Comparison of ENCODE assay signal across 12 cellular contexts in the genomic region with DNA sequence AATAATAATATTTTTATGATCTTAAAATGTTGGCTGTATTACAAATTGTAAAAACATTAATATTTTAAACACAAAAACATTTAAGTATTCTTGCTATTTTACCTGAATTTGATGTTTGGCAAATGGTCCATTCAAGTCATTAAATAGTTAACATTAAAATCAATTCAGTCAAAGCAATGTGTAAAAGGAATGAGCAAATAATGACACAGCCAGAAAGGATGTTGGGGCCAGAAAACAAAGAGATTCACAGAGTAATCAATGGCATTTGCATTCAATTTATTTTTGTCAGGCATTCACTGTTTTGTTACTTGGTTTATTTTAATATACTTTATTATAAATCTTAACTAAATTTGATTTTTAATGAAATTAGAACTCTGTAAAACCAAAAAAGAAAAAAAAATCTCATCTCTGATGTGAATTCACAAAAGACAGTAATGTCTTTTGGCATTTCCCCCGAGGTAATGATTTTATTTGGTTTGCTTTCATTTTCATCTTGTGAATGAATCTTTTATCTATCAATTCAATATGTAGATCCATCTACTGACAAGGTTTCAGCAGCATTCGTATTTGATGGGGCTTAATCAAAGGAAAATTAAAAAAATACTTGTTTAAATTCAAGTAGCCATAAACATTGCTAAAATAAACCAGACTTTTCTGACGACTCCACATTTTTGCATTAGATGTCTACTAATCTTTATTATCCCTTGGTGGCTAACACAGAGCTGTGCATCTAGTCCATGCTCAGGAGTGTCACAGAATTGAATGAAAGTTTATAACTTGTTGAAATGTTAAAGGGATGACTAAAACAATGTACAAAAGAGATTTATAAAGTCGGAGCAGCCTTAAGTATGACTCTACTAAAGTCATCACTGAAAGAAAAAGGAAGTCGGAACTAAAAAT.
A peak's percentile ranks its signal among the peaks of the same experiment; 100 is the strongest.
DNase-seq lines count a peak whose midpoint lies in the region; ATAC-seq, FAIRE-seq and TF ChIP-seq lines count a peak whose summit lies in the region.
"Had no signal": no experiment of that assay in that cellular context is flagged by ENCODE, and none has a peak within 500 bp of the region (broad histone marks: within the 10 kb centered on the region; RNA-seq: fewer than 3 reads in every experiment).

No MANE protein-coding gene starts in this region.

- no peak for ATAC-seq in HepG2
- no peak for ATAC-seq in HG03175 (IDR thresholded peaks at IDR 0.05; ENCODE audit: unreplicated experiment)
- ATAC-seq in activated CD8-positive, alpha-beta memory T cell treated with anti-CD3 and anti-CD28 coated beads, Interleukin-2, amount 10 ng/mL, durations not matched to agents 7 days and 5 days = no peak

- no peak for TF ChIP-seq EP300 in HepG2 (IDR thresholded peaks at IDR 0.05; ENCODE audit: low read depth in 2 of 2, low read length in 2 of 2)
- no peak for TF ChIP-seq EP300 in HepG2 (CRISPR knock-in tag; IDR thresholded peaks at IDR 0.05; ENCODE audit: borderline replicate concordance)
- TF ChIP-seq EP300 in transverse colon (IDR thresholded peaks at IDR 0.05; ENCODE audit: low read depth) = no peak

- 9% methylated on average over 5 of the region's 5 CpGs for WGBS in HepG2 (ENCODE audit: low lambda C conversion rate)
- 37 to 38% methylated on average over 5 of the region's 5 CpGs for WGBS in transverse colon (ENCODE audit: low coverage in 1 of 2), 2 donors

- BruUV-seq in HepG2 (replicated peaks; lab: Mats Ljungman, UMichigan) = no TSS peak

- POLR2A ChIA-PET in HepG2 (lab: Yijun Ruan, JAX) = no interaction called here

- H3K4me2 ChIP-seq in Loucy (ENCODE audit: low read depth, low read length, poor library complexity, severe bottlenecking) (peak overlapping the region; percentile 55), astrocyte (ENCODE audit: low read length) (peak overlapping the region; percentile 83), HepG2 (ENCODE audit: low read depth, low read length) (no peak overlapping the region)

- no peak overlapping the region for H3K27ac Mint-ChIP-seq in astrocyte (ENCODE audit: unreplicated experiment)
- H3K27ac Mint-ChIP-seq in activated CD8-positive, alpha-beta memory T cell treated with anti-CD3 and anti-CD28 coated beads, Interleukin-2, amount 10 ng/mL, durations not matched to agents 7 days and 5 days = no peak overlapping the region
- H3K27ac Mint-ChIP-seq: activated CD4-positive, alpha-beta T cell treated with anti-CD3 and anti-CD28 coated beads, Interleukin-2, amount 10 ng/mL, durations not matched to agents 24 days and 14 days had no signal

- intact Hi-C loops in HepG2 (cut with micrococcal nuclease; ENCODE audit: unreplicated experiment) (no loop called here), transverse colon (cut with DNase I; ENCODE audit: low total_unique reads) (no loop called here)

- FAIRE-seq in astrocyte (lab: Jason Lieb, UNC) (no peak), HepG2 (lab: Jason Lieb, UNC) (no peak)

- H3K27me3 Mint-ChIP-seq in astrocyte (ENCODE audit: low read depth, unreplicated experiment) = no peaks in the 10 kb centered on the region
- H3K27me3 Mint-ChIP-seq in activated CD8-positive, alpha-beta memory T cell treated with anti-CD3 and anti-CD28 coated beads, Interleukin-2, amount 10 ng/mL, durations not matched to agents 7 days and 5 days = no peaks in the 10 kb centered on the region

- no peaks in the 10 kb centered on the region for H3K4me1 Mint-ChIP-seq in astrocyte (ENCODE audit: low read depth, unreplicated experiment)
- H3K4me1 Mint-ChIP-seq in activated CD8-positive, alpha-beta memory T cell treated with anti-CD3 and anti-CD28 coated beads, Interleukin-2, amount 10 ng/mL, durations not matched to agents 7 days and 5 days = peaks cover 2% of the 10 kb centered on the region
- H3K4me1 Mint-ChIP-seq: activated CD4-positive, alpha-beta T cell treated with anti-CD3 and anti-CD28 coated beads, Interleukin-2, amount 10 ng/mL, durations not matched to agents 24 days and 14 days had no signal

- TF ChIP-seq RAD21 in HepG2 (CRISPR knock-in tag; IDR thresholded peaks at IDR 0.05) = no peak

- H3K36me3 ChIP-seq in ACC112 (ENCODE audit: insufficient read depth, low read length) (no peaks in the 10 kb centered on the region), Loucy (ENCODE audit: insufficient read depth, low read length) (no peaks in the 10 kb centered on the region), astrocyte (ENCODE audit: insufficient read depth, low read length) (no peaks in the 10 kb centered on the region), HepG2 (replicated peaks in 1 of 2; ENCODE audit: control insufficient read depth in 1 of 2, insufficient read depth in 2 of 2, low read length in 2 of 2) (no peaks in the 10 kb centered on the region), transverse colon (no peaks in the 10 kb centered on the region)

- TF ChIP-seq CTCF in Loucy (conservative IDR thresholded peaks at IDR 0.05; ENCODE audit: low read length) (no peak), astrocyte (IDR thresholded peaks at IDR 0.05; ENCODE audit: insufficient read depth, low read depth, low read length) (no peak), HepG2 (CRISPR knock-in tag; IDR thresholded peaks at IDR 0.05) (no peak), transverse colon (IDR thresholded peaks at IDR 0.05) (no peak)

- H3K9me2 ChIP-seq in Loucy (replicated peaks; ENCODE audit: low read depth, low read length) = no peaks in the 10 kb centered on the region

- no peak overlapping the region for H3K9ac ChIP-seq in Loucy (ENCODE audit: low read depth, low read length, poor library complexity, severe bottlenecking)
- peak overlapping the region; percentile 73 for H3K9ac ChIP-seq in astrocyte (ENCODE audit: low read length)
- H3K9ac ChIP-seq in HepG2 (ENCODE audit: insufficient read depth, low read depth, low read length) = no peak overlapping the region

- H3K36me3 Mint-ChIP-seq in astrocyte (ENCODE audit: low read depth, unreplicated experiment) = no peaks in the 10 kb centered on the region
- H3K36me3 Mint-ChIP-seq in activated CD8-positive, alpha-beta memory T cell treated with anti-CD3 and anti-CD28 coated beads, Interleukin-2, amount 10 ng/mL, durations not matched to agents 7 days and 5 days = no peaks in the 10 kb centered on the region

- no peaks in the 10 kb centered on the region for H3K9me3 Mint-ChIP-seq in astrocyte (ENCODE audit: unreplicated experiment)
- no peaks in the 10 kb centered on the region for H3K9me3 Mint-ChIP-seq in activated CD8-positive, alpha-beta memory T cell treated with anti-CD3 and anti-CD28 coated beads, Interleukin-2, amount 10 ng/mL, durations not matched to agents 7 days and 5 days (ENCODE audit: low read depth)
- H3K9me3 Mint-ChIP-seq: activated CD4-positive, alpha-beta T cell treated with anti-CD3 and anti-CD28 coated beads, Interleukin-2, amount 10 ng/mL, durations not matched to agents 24 days and 14 days had no signal

- CTCF ChIA-PET in HepG2 (lab: Yijun Ruan, JAX; ENCODE audit: low intra/inter-chr PET ratio, low total read pairs) = no interaction called here
- CTCF ChIA-PET in activated CD8-positive, alpha-beta memory T cell treated with anti-CD3 and anti-CD28 coated beads, Interleukin-2, amount 10 ng/mL, durations not matched to agents 7 days and 5 days (lab: Charles Lee) = no interaction called here

- no peak overlapping the region for H3K4me3 Mint-ChIP-seq in astrocyte (ENCODE audit: unreplicated experiment)
- H3K4me3 Mint-ChIP-seq in activated CD8-positive, alpha-beta memory T cell treated with anti-CD3 and anti-CD28 coated beads, Interleukin-2, amount 10 ng/mL, durations not matched to agents 7 days and 5 days = no peak overlapping the region
- H3K4me3 Mint-ChIP-seq: activated CD4-positive, alpha-beta T cell treated with anti-CD3 and anti-CD28 coated beads, Interleukin-2, amount 10 ng/mL, durations not matched to agents 24 days and 14 days had no signal

- no peaks in the 10 kb centered on the region for H3F3A ChIP-seq in Loucy (ENCODE audit: low read depth)

- H3K27me3 ChIP-seq in ACC112 (ENCODE audit: insufficient read depth, low read length) (no peaks in the 10 kb centered on the region), Loucy (ENCODE audit: insufficient read depth, low read length, poor library complexity, severe bottlenecking) (no peaks in the 10 kb centered on the region), astrocyte (ENCODE audit: insufficient read depth, low read length) (no peaks in the 10 kb centered on the region), HepG2 (ENCODE audit: control insufficient read depth in 1 of 2, insufficient read depth in 2 of 2, low read length in 2 of 2) (no peaks in the 10 kb centered on the region), transverse colon (no peaks in the 10 kb centered on the region)

- H3K4me1 ChIP-seq in ACC112 (ENCODE audit: control insufficient read depth, insufficient read depth, low read length, unreplicated experiment) (peaks cover 13% of the 10 kb centered on the region), Loucy (ENCODE audit: insufficient read depth, low read length, poor library complexity, severe bottlenecking) (no peaks in the 10 kb centered on the region), astrocyte (ENCODE audit: insufficient read depth, low read length) (no peaks in the 10 kb centered on the region), HepG2 (ENCODE audit: insufficient read depth, low read length) (no peaks in the 10 kb centered on the region), transverse colon (no peaks in the 10 kb centered on the region)

- no peaks in the 10 kb centered on the region for H3K9me3 ChIP-seq in Loucy (ENCODE audit: insufficient read depth, low read depth, low read length)
- H3K9me3 ChIP-seq in astrocyte (ENCODE audit: insufficient read depth, low read depth, low read length) = no peaks in the 10 kb centered on the region
- no peaks in the 10 kb centered on the region for H3K9me3 ChIP-seq in HepG2 (ENCODE audit: low read length)
- H3K9me3 ChIP-seq in transverse colon = no peaks in the 10 kb centered on the region

- peak overlapping the region; percentile 80 for H2AFZ ChIP-seq in ACC112 (ENCODE audit: low read length, unreplicated experiment)
- H2AFZ ChIP-seq in Loucy (ENCODE audit: low read length) = peak overlapping the region; percentile 59; the same call in 1 of the 2 replicates
- peak overlapping the region; percentile 71 for H2AFZ ChIP-seq in astrocyte (ENCODE audit: low read depth, low read length)
- H2AFZ ChIP-seq in HepG2 (ENCODE audit: low read length) = no peak overlapping the region

- H3K4me3 ChIP-seq in ACC112 (ENCODE audit: low read depth, low read length) (peak overlapping the region; percentile 81), Loucy (ENCODE audit: low read length, poor library complexity, severe bottlenecking) (peak overlapping the region; percentile 39), astrocyte (ENCODE audit: insufficient read depth, low read depth, low read length) (peak overlapping the region; percentile 52), HepG2 (replicated peaks in 1 of 3; ENCODE audit: insufficient read depth in 1 of 3, low read depth in 2 of 3, low read length in 3 of 3) (no peak overlapping the region), transverse colon (peak overlapping the region in 1 of 4 donors; percentile 3)

- H4K20me1 ChIP-seq in Loucy (ENCODE audit: insufficient read depth, low read length, poor library complexity, severe bottlenecking) (no peaks in the 10 kb centered on the region), astrocyte (ENCODE audit: insufficient read depth, low read length) (no peaks in the 10 kb centered on the region), HepG2 (ENCODE audit: insufficient read depth, low read length) (no peaks in the 10 kb centered on the region)

- TF ChIP-seq POLR2A in HepG2 (IDR thresholded peaks at IDR 0.05; ENCODE audit: insufficient read depth in 1 of 2, low read depth in 2 of 2, low read length in 2 of 2) (no peak), transverse colon (IDR thresholded peaks at IDR 0.05) (no peak)

- no peaks in the 10 kb centered on the region for H3K79me2 ChIP-seq in ACC112 (ENCODE audit: control insufficient read depth, insufficient read depth, low read length, unreplicated experiment)
- no peaks in the 10 kb centered on the region for H3K79me2 ChIP-seq in Loucy (ENCODE audit: insufficient read depth, low read length)
- no peaks in the 10 kb centered on the region for H3K79me2 ChIP-seq in astrocyte (ENCODE audit: insufficient read depth, low read length)
- H3K79me2 ChIP-seq in HepG2 (ENCODE audit: insufficient read depth, low read length) = no peaks in the 10 kb centered on the region

- H3K27ac ChIP-seq in ACC112 (ENCODE audit: low read depth, low read length) (peak overlapping the region; percentile 71), astrocyte (ENCODE audit: low read depth, low read length) (peak overlapping the region; percentile 36), HepG2 (ENCODE audit: extremely low read length, insufficient read depth, low read length) (no peak overlapping the region), transverse colon (no peak overlapping the region)
- H3K27ac ChIP-seq: C4-2B had no signal

- in situ Hi-C loops in HepG2 (cut with HindIII; ENCODE audit: extremely low pct_ligation_motif_present, low pct_unique_long_range_greater_than_20kb) (no loop called here), transverse colon (cut with MboI; ENCODE audit: low pct_ligation_motif_present in 1 of 4, low pct_unique_long_range_greater_than_20kb in 1 of 4, low sequenced_read_pairs in 3 of 4) (no loop called here)

- DNase-seq in astrocyte (ENCODE audit: low read depth) (peak; percentile 14), HepG2 (ENCODE audit: low spot score) (peak; percentile 7), transverse colon (no peak), activated gamma-delta T cell (lab: John Stamatoyannopoulos, UW) (no peak)
- DNase-seq in activated CD8-positive, alpha-beta memory T cell treated with anti-CD3 and anti-CD28 coated beads, Interleukin-2, amount 10 ng/mL, durations not matched to agents 7 days and 5 days = no peak
- DNase-seq: activated CD4-positive, alpha-beta T cell treated with anti-CD3 and anti-CD28 coated beads, Interleukin-2, amount 10 ng/mL, durations not matched to agents 24 days and 14 days; NCI-H510A; occipital lobe had no signal

Comparison
In these comparisons a context has a peak if more than half of its experiments do, and no peak if none do; other contexts are left out.
1. H3K27ac ChIP-seq: peak in ACC112 (single experiment) and astrocyte (single experiment); none in HepG2 (single experiment) and transverse colon (0 of 4).
2. H3K4me3 ChIP-seq: peak in ACC112 (single experiment), Loucy (single experiment) and astrocyte (single experiment); none in HepG2 (0 of 3).
3. DNase-seq: peak in astrocyte (single experiment) and HepG2 (single experiment); none in activated CD8-positive, alpha-beta memory T cell treated with anti-CD3 and anti-CD28 coated beads, Interleukin-2, amount 10 ng/mL, durations not matched to agents 7 days and 5 days (single experiment), transverse colon (single experiment) and activated gamma-delta T cell (single experiment).